Comparison of ENCODE assay signal across 14 cellular contexts in genomic region chr12:34275129-34275528, GRCh38.
DNase-seq lines count a peak whose midpoint lies in the region; ATAC-seq and TF ChIP-seq lines count a peak whose summit lies in the region.
"Had no signal": no experiment of that assay in that cellular context is flagged by ENCODE, and none has a peak within 500 bp of the region (broad histone marks: within the 10 kb centered on the region; RNA-seq: fewer than 3 reads in every experiment).

No MANE protein-coding gene starts in this region.

- H3K4me1 Mint-ChIP-seq in endodermal cell = no peaks in the 10 kb centered on the region
- H3K4me1 Mint-ChIP-seq in stimulated activated memory B cell treated with anti-CD40 and anti-IgM and Interleukin-4, amounts not matched to agents 10 μg/mL and 1 μg/mL and 100 μg/mL, for 72 hours = no peaks in the 10 kb centered on the region
- H3K4me1 Mint-ChIP-seq: CD8-positive, alpha-beta memory T cell had no signal

- intact Hi-C loops in right cardiac atrium (cut with DNase I) (no loop called here), gastrocnemius medialis (cut with DNase I; ENCODE audit: low total_unique reads) (no loop called here)

- WGBS in right cardiac atrium = 86% methylated on average over 9 of the region's 9 CpGs
- 86 to 89% methylated on average over 6 to 9 of the region's 9 CpGs for WGBS in endodermal cell (ENCODE audit: insufficient coverage in 1 of 2, insufficient read length in 1 of 2), 2 experiments

- H3K9ac ChIP-seq in endodermal cell (ENCODE audit: extremely low read depth, low read length, poor library complexity, severe bottlenecking) = no peak overlapping the region
- H3K9ac ChIP-seq: BLaER1 had no signal

- H3K4me3 Mint-ChIP-seq in endodermal cell = no peak overlapping the region
- no peak overlapping the region for H3K4me3 Mint-ChIP-seq in stimulated activated memory B cell treated with anti-CD40 and anti-IgM and Interleukin-4, amounts not matched to agents 10 μg/mL and 1 μg/mL and 100 μg/mL, for 72 hours
- H3K4me3 Mint-ChIP-seq: CD8-positive, alpha-beta memory T cell had no signal

- H3K4me3 ChIP-seq in right atrium auricular region (no peak overlapping the region), right cardiac atrium (ENCODE audit: low read length) (no peak overlapping the region), endodermal cell (ENCODE audit: low read length) (peak overlapping the region; percentile 40), gastrocnemius medialis (no peak overlapping the region)
- H3K4me3 ChIP-seq: BLaER1 had no signal

- TF ChIP-seq CTCF in right atrium auricular region (IDR thresholded peaks at IDR 0.05) (no peak), endodermal cell (conservative IDR thresholded peaks at IDR 0.05) (no peak), gastrocnemius medialis (IDR thresholded peaks at IDR 0.05 in 4 of 5, conservative IDR thresholded peaks at IDR 0.05 in 1 of 5) (no peak)

- no peak for TF ChIP-seq POLR2A in gastrocnemius medialis (IDR thresholded peaks at IDR 0.05)

- H3K36me3 Mint-ChIP-seq in endodermal cell (ENCODE audit: low read depth) = no peaks in the 10 kb centered on the region
- H3K36me3 Mint-ChIP-seq in stimulated activated memory B cell treated with anti-CD40 and anti-IgM and Interleukin-4, amounts not matched to agents 10 μg/mL and 1 μg/mL and 100 μg/mL, for 72 hours = no peaks in the 10 kb centered on the region
- H3K36me3 Mint-ChIP-seq: CD8-positive, alpha-beta memory T cell had no signal

- DNase-seq in right atrium auricular region (ENCODE audit: low spot score) = peak; percentile 7
- no peak for DNase-seq in right cardiac atrium
- DNase-seq in endodermal cell = no peak
- DNase-seq in gastrocnemius medialis = no peak
- no peak for DNase-seq in caudate nucleus (lab: John Stamatoyannopoulos, UW)
- no peak for DNase-seq in NCI-H2227 treated with DMSO at 0.1 percent for 48 hours (lab: John Stamatoyannopoulos, UW)
- DNase-seq: 8988T; AML-193; Caco-2; CD8-positive, alpha-beta memory T cell; DMS53; GF-D8 had no signal

- H3K36me3 ChIP-seq in right atrium auricular region = no peaks in the 10 kb centered on the region
- H3K36me3 ChIP-seq in endodermal cell (ENCODE audit: control insufficient read depth, insufficient read depth, low read length) = no peaks in the 10 kb centered on the region
- H3K36me3 ChIP-seq in gastrocnemius medialis = no peaks in the 10 kb centered on the region
- H3K36me3 ChIP-seq: BLaER1 had no signal

- H3K9me3 Mint-ChIP-seq in endodermal cell = no peaks in the 10 kb centered on the region
- H3K9me3 Mint-ChIP-seq in stimulated activated memory B cell treated with anti-CD40 and anti-IgM and Interleukin-4, amounts not matched to agents 10 μg/mL and 1 μg/mL and 100 μg/mL, for 72 hours = peaks cover 6% of the 10 kb centered on the region

- ATAC-seq in right cardiac atrium (no peak), gastrocnemius medialis (no peak)
- peak; percentile 16 for ATAC-seq in stimulated activated memory B cell treated with anti-CD40 and anti-IgM and Interleukin-4, amounts not matched to agents 10 μg/mL and 1 μg/mL and 100 μg/mL, for 72 hours

- in situ Hi-C loops in gastrocnemius medialis (cut with MboI; ENCODE audit: low sequenced_read_pairs in 4 of 4) = no loop called here

- H3K4me1 ChIP-seq in right atrium auricular region (no peaks in the 10 kb centered on the region), right cardiac atrium (ENCODE audit: control insufficient read depth, insufficient read depth, low read length) (no peaks in the 10 kb centered on the region), endodermal cell (ENCODE audit: control insufficient read depth, insufficient read depth, low read length) (no peaks in the 10 kb centered on the region), gastrocnemius medialis (no peaks in the 10 kb centered on the region)
- H3K4me1 ChIP-seq: BLaER1, Caco-2 had no signal

- no peak overlapping the region for H3K27ac Mint-ChIP-seq in endodermal cell
- no peak overlapping the region for H3K27ac Mint-ChIP-seq in stimulated activated memory B cell treated with anti-CD40 and anti-IgM and Interleukin-4, amounts not matched to agents 10 μg/mL and 1 μg/mL and 100 μg/mL, for 72 hours
- H3K27ac Mint-ChIP-seq: CD8-positive, alpha-beta memory T cell had no signal

- no peaks in the 10 kb centered on the region for H3K9me3 ChIP-seq in right atrium auricular region
- H3K9me3 ChIP-seq in right cardiac atrium (ENCODE audit: control insufficient read depth, low read length) = no peaks in the 10 kb centered on the region
- H3K9me3 ChIP-seq in endodermal cell (ENCODE audit: control insufficient read depth, low read length) = peaks cover 62% of the 10 kb centered on the region
- no peaks in the 10 kb centered on the region for H3K9me3 ChIP-seq in gastrocnemius medialis
- H3K9me3 ChIP-seq: BLaER1 had no signal

- H3K27ac ChIP-seq in right atrium auricular region (no peak overlapping the region), right cardiac atrium (ENCODE audit: low read length) (no peak overlapping the region), endodermal cell (ENCODE audit: low read depth, low read length) (no peak overlapping the region), gastrocnemius medialis (no peak overlapping the region), caudate nucleus (ENCODE audit: low read depth, low read length) (no peak overlapping the region)
- H3K27ac ChIP-seq: BLaER1 had no signal

- H3K27me3 ChIP-seq in right atrium auricular region (no peaks in the 10 kb centered on the region), right cardiac atrium (ENCODE audit: control insufficient read depth, insufficient read depth) (no peaks in the 10 kb centered on the region), endodermal cell (ENCODE audit: control insufficient read depth, insufficient read depth, low read length, poor library complexity, severe bottlenecking) (no peaks in the 10 kb centered on the region), gastrocnemius medialis (no peaks in the 10 kb centered on the region)

- no peaks in the 10 kb centered on the region for H3K27me3 Mint-ChIP-seq in endodermal cell (ENCODE audit: insufficient read depth)
- H3K27me3 Mint-ChIP-seq in stimulated activated memory B cell treated with anti-CD40 and anti-IgM and Interleukin-4, amounts not matched to agents 10 μg/mL and 1 μg/mL and 100 μg/mL, for 72 hours = peaks cover 12% of the 10 kb centered on the region
